1 cellular context compared by ENCODE assay signal in genomic region chr11:2202071-2202899, GRCh38.
TF ChIP-seq lines count a peak whose summit lies in the region.

No MANE protein-coding gene starts in this region.

TF ChIP-seq in HepG2, 621 proteins besides CTCF, POLR2A, EP300 and RAD21 (continued from another document):
- TF ChIP-seq ZBTB40 (IDR thresholded peaks at IDR 0.05) (no peak), ZBTB40 (CRISPR knock-in tag; IDR thresholded peaks at IDR 0.05) (no peak), AGO2 (optimal IDR thresholded peaks at IDR 0.05; ENCODE audit: low read depth, low read length) (peak; percentile 24), ZNF580 (CRISPR knock-in tag; IDR thresholded peaks at IDR 0.05; ENCODE audit: borderline replicate concordance, low read depth) (no peak), JARID2 (CRISPR knock-in tag; IDR thresholded peaks at IDR 0.05; ENCODE audit: insufficient replicate concordance) (no peak), ZBTB33 (CRISPR knock-in tag; IDR thresholded peaks at IDR 0.05) (0 out of 2 replicates have a peak, but pooled peaks have one; percentile 47), CSRNP2 (CRISPR knock-in tag; conservative IDR thresholded peaks at IDR 0.05; ENCODE audit: low read depth) (no peak), ZNF230 (CRISPR knock-in tag; IDR thresholded peaks at IDR 0.05) (no peak), HNRNPL (IDR thresholded peaks at IDR 0.05; ENCODE audit: low read depth, low read length) (0 out of 2 replicates have a peak, but pooled peaks have one; percentile 59), GABPB1 (CRISPR knock-in tag; IDR thresholded peaks at IDR 0.05) (peak; percentile 22; the same call in 1 of the 2 replicates), ZNF687 (CRISPR knock-in tag; IDR thresholded peaks at IDR 0.05) (peak; percentile 35), ZNF281 (CRISPR knock-in tag; IDR thresholded peaks at IDR 0.05; ENCODE audit: borderline replicate concordance) (peak; percentile 52; the same call in 1 of the 2 replicates)
